ENCODE assay signal across 20 cellular contexts in the genomic region with DNA sequence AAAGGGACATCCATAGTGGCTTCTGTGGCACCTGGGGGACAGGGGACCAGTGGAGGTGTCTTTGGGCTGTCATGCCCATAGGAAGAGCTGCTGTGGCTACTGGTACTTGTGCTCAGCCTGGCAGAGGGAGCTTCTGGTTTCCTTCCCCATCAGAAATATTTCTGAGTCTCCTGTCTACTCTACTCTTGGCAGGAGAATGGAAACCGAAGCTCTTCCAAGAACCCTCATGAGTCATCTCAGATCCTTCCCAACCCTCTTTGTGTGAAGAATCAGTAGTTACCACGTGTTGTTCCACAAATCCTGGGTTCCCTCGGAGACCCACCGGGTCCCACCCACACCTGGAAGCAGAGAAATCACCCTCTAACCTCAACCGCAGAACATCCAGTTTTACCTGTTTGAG.
DNase-seq lines count a peak whose midpoint lies in the region; ATAC-seq and TF ChIP-seq lines count a peak whose summit lies in the region.
"Had no signal": no experiment of that assay in that cellular context is flagged by ENCODE, and none has a peak within 500 bp of the region (broad histone marks: within the 10 kb centered on the region; RNA-seq: fewer than 3 reads in every experiment).

No MANE protein-coding gene starts in this region.

- DNase-seq in EL (peak; percentile 20), NCI-H446 treated with DMSO at 0.1 percent for 48 hours (lab: John Stamatoyannopoulos, UW) (peak; percentile 72), epithelial cell of esophagus (ENCODE audit: low read depth) (peak; percentile 61), non-pigmented ciliary epithelial cell (ENCODE audit: low read depth) (peak; percentile 31), type B pancreatic cell (ENCODE audit: extremely low spot score, unreplicated experiment) (no peak), T-helper 9 cell (no peak)
- DNase-seq in activated CD4-positive, alpha-beta memory T cell treated with anti-CD3 and anti-CD28 coated beads for 36 hours: no peak
- DNase-seq: activated CD8-positive, alpha-beta memory T cell treated with anti-CD3 and anti-CD28 coated beads for 24 hours; activated effector memory CD4-positive, alpha-beta T cell treated with Interleukin-2 at 50 U/mL for 16 hours; amygdala; erythroblast; left ventricle myocardium superior; MM.1S; naive B cell; NCI-H2029 treated with DMSO at 0.1 percent for 48 hours; WERI-Rb-1 had no signal

- peaks cover 5% of the 10 kb centered on the region for H3K4me1 Mint-ChIP-seq in type B pancreatic cell (ENCODE audit: unreplicated experiment)
- H3K4me1 Mint-ChIP-seq in activated CD4-positive, alpha-beta memory T cell treated with anti-CD3 and anti-CD28 coated beads for 36 hours (ENCODE audit: low read depth): no peaks in the 10 kb centered on the region
- H3K4me1 Mint-ChIP-seq: naive B cell had no signal

- TF ChIP-seq CTCF in epithelial cell of esophagus (IDR thresholded peaks at IDR 0.05; ENCODE audit: insufficient read depth, low read depth, low read length, missing control alignments) (no peak), type B pancreatic cell (conservative IDR thresholded peaks at IDR 0.05) (no peak)

- H3K27ac Mint-ChIP-seq in type B pancreatic cell: no peak overlapping the region
- no peak overlapping the region for H3K27ac Mint-ChIP-seq in activated CD4-positive, alpha-beta memory T cell treated with anti-CD3 and anti-CD28 coated beads for 36 hours
- H3K27ac Mint-ChIP-seq: naive B cell; stimulated activated naive CD8-positive, alpha-beta T cell treated with anti-CD3 and anti-CD28 coated beads, Interleukin-15, Interleukin-2, amounts not matched to agents 100 ng/mL and 50 ng/mL, for 24 hours had no signal

- POLR2A ChIA-PET in activated CD4-positive, alpha-beta memory T cell treated with anti-CD3 and anti-CD28 coated beads for 36 hours (lab: Charles Lee): no interaction called here

- no peak for ATAC-seq in HG03025 (IDR thresholded peaks at IDR 0.05; ENCODE audit: low FRiP score, unreplicated experiment)
- ATAC-seq: left ventricle myocardium superior had no signal

- CTCF ChIA-PET in activated CD4-positive, alpha-beta memory T cell treated with anti-CD3 and anti-CD28 coated beads for 36 hours (lab: Charles Lee): no interaction called here

- H3K36me3 Mint-ChIP-seq in type B pancreatic cell: no peaks in the 10 kb centered on the region
- H3K36me3 Mint-ChIP-seq in activated CD4-positive, alpha-beta memory T cell treated with anti-CD3 and anti-CD28 coated beads for 36 hours: no peaks in the 10 kb centered on the region
- H3K36me3 Mint-ChIP-seq: naive B cell had no signal

- intact Hi-C loops in activated CD4-positive, alpha-beta memory T cell treated with anti-CD3 and anti-CD28 coated beads for 36 hours (cut with micrococcal nuclease): no loop called here

- no peaks in the 10 kb centered on the region for H3K27me3 Mint-ChIP-seq in type B pancreatic cell
- H3K27me3 Mint-ChIP-seq in activated CD4-positive, alpha-beta memory T cell treated with anti-CD3 and anti-CD28 coated beads for 36 hours: peaks cover 4% of the 10 kb centered on the region

- H3K4me3 Mint-ChIP-seq in type B pancreatic cell: no peak overlapping the region
- H3K4me3 Mint-ChIP-seq in activated CD4-positive, alpha-beta memory T cell treated with anti-CD3 and anti-CD28 coated beads for 36 hours: no peak overlapping the region
- H3K4me3 Mint-ChIP-seq: stimulated activated naive CD8-positive, alpha-beta T cell treated with anti-CD3 and anti-CD28 coated beads, Interleukin-15, Interleukin-2, amounts not matched to agents 100 ng/mL and 50 ng/mL, for 24 hours had no signal

- peaks cover 4% of the 10 kb centered on the region for H3K9me3 Mint-ChIP-seq in type B pancreatic cell
- no peaks in the 10 kb centered on the region for H3K9me3 Mint-ChIP-seq in activated CD4-positive, alpha-beta memory T cell treated with anti-CD3 and anti-CD28 coated beads for 36 hours
- H3K9me3 Mint-ChIP-seq: stimulated activated naive CD8-positive, alpha-beta T cell treated with anti-CD3 and anti-CD28 coated beads, Interleukin-15, Interleukin-2, amounts not matched to agents 100 ng/mL and 50 ng/mL, for 24 hours had no signal

- no peak overlapping the region for H3K4me3 ChIP-seq in epithelial cell of esophagus (ENCODE audit: low read length)
- H3K4me3 ChIP-seq: coronary artery, prostate gland had no signal

Comparison
In these comparisons a context has a peak if more than half of its experiments do, and no peak if none do; other contexts are left out.
1. DNase-seq: peak in EL (single experiment), NCI-H446 treated with DMSO at 0.1 percent for 48 hours (single experiment), epithelial cell of esophagus (single experiment) and non-pigmented ciliary epithelial cell (single experiment); none in type B pancreatic cell (single experiment), activated CD4-positive, alpha-beta memory T cell treated with anti-CD3 and anti-CD28 coated beads for 36 hours (single experiment) and T-helper 9 cell (single experiment).